Comparison of ENCODE assay signal across 1 cellular context in the genomic region with DNA sequence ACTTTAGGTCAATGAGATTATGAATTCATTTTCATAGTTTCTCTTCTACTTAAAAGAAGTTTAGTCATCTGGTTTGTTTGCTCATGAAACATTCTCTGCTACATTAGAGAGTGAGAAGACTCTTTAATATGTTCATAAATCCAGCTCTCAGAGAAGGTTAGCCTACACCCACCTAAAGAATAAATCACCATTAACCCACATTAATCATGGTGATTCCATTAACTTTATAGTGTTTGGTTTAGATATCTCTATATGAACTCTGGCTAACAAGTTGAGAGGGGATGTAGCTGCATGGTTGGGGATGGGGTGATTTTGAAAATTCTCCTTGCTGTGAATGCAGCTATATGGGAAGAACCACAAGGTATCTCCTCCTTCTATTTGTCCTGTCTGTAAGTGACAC.
TF ChIP-seq lines count a peak whose summit lies in the region.

No MANE protein-coding gene starts in this region.

TF ChIP-seq in HepG2, 621 proteins besides CTCF, POLR2A, EP300 and RAD21 (continues in another document):
- TF ChIP-seq POLR2G (IDR thresholded peaks at IDR 0.05; ENCODE audit: low read depth, low read length) = no peak
- TF ChIP-seq, protein P1, sequence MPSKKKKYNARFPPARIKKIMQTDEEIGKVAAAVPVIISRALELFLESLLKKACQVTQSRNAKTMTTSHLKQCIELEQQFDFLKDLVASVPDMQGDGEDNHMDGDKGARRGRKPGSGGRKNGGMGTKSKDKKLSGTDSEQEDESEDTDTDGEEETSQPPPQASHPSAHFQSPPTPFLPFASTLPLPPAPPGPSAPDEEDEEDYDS (CRISPR knock-in tag; IDR thresholded peaks at IDR 0.05) = 0 out of 2 replicates have a peak, but pooled peaks have one; percentile 30
- no peak for TF ChIP-seq EEA1 (CRISPR knock-in tag; IDR thresholded peaks at IDR 0.05; ENCODE audit: borderline replicate concordance)
- no peak for TF ChIP-seq ZNF552 (CRISPR knock-in tag; IDR thresholded peaks at IDR 0.05; ENCODE audit: borderline replicate concordance)
- TF ChIP-seq, protein P2, sequence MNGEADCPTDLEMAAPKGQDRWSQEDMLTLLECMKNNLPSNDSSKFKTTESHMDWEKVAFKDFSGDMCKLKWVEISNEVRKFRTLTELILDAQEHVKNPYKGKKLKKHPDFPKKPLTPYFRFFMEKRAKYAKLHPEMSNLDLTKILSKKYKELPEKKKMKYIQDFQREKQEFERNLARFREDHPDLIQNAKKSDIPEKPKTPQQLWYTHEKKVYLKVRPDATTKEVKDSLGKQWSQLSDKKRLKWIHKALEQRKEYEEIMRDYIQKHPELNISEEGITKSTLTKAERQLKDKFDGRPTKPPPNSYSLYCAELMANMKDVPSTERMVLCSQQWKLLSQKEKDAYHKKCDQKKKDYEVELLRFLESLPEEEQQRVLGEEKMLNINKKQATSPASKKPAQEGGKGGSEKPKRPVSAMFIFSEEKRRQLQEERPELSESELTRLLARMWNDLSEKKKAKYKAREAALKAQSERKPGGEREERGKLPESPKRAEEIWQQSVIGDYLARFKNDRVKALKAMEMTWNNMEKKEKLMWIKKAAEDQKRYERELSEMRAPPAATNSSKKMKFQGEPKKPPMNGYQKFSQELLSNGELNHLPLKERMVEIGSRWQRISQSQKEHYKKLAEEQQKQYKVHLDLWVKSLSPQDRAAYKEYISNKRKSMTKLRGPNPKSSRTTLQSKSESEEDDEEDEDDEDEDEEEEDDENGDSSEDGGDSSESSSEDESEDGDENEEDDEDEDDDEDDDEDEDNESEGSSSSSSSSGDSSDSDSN (CRISPR knock-in tag; IDR thresholded peaks at IDR 0.05) = no peak
- TF ChIP-seq XRCC5 (optimal IDR thresholded peaks at IDR 0.05; ENCODE audit: low read length) = no peak
- no peak for TF ChIP-seq ZNF17 (CRISPR knock-in tag; IDR thresholded peaks at IDR 0.05)
- TF ChIP-seq ARID2 (CRISPR knock-in tag; IDR thresholded peaks at IDR 0.05; ENCODE audit: borderline replicate concordance) = no peak
- TF ChIP-seq ISX (CRISPR knock-in tag; conservative IDR thresholded peaks at IDR 0.05) = no peak
- TF ChIP-seq TEAD2 (CRISPR knock-in tag; IDR thresholded peaks at IDR 0.05) = no peak
- no peak for TF ChIP-seq ZNF264 (CRISPR knock-in tag; IDR thresholded peaks at IDR 0.05)
- no peak for TF ChIP-seq ZNF589 (CRISPR knock-in tag; conservative IDR thresholded peaks at IDR 0.05)
- TF ChIP-seq CENPT (CRISPR knock-in tag; IDR thresholded peaks at IDR 0.05; ENCODE audit: low read depth) = no peak
- TF ChIP-seq POLR2AphosphoS5 (IDR thresholded peaks at IDR 0.05; ENCODE audit: low read depth, low read length) = peak; percentile 52; the same call in 1 of the 2 replicates
- TF ChIP-seq CCAR2 (optimal IDR thresholded peaks at IDR 0.05; ENCODE audit: low read depth, low read length) = no peak
- TF ChIP-seq KDM5A (IDR thresholded peaks at IDR 0.05; ENCODE audit: borderline replicate concordance, low read length) = no peak
- TF ChIP-seq, protein P3, sequence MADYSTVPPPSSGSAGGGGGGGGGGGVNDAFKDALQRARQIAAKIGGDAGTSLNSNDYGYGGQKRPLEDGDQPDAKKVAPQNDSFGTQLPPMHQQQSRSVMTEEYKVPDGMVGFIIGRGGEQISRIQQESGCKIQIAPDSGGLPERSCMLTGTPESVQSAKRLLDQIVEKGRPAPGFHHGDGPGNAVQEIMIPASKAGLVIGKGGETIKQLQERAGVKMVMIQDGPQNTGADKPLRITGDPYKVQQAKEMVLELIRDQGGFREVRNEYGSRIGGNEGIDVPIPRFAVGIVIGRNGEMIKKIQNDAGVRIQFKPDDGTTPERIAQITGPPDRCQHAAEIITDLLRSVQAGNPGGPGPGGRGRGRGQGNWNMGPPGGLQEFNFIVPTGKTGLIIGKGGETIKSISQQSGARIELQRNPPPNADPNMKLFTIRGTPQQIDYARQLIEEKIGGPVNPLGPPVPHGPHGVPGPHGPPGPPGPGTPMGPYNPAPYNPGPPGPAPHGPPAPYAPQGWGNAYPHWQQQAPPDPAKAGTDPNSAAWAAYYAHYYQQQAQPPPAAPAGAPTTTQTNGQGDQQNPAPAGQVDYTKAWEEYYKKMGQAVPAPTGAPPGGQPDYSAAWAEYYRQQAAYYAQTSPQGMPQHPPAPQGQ (CRISPR knock-in tag; IDR thresholded peaks at IDR 0.05; ENCODE audit: borderline replicate concordance) = peak; percentile 87; the same call in 1 of the 2 replicates
- TF ChIP-seq ZNF224 (CRISPR knock-in tag; IDR thresholded peaks at IDR 0.05) = no peak
- TF ChIP-seq, protein P4, sequence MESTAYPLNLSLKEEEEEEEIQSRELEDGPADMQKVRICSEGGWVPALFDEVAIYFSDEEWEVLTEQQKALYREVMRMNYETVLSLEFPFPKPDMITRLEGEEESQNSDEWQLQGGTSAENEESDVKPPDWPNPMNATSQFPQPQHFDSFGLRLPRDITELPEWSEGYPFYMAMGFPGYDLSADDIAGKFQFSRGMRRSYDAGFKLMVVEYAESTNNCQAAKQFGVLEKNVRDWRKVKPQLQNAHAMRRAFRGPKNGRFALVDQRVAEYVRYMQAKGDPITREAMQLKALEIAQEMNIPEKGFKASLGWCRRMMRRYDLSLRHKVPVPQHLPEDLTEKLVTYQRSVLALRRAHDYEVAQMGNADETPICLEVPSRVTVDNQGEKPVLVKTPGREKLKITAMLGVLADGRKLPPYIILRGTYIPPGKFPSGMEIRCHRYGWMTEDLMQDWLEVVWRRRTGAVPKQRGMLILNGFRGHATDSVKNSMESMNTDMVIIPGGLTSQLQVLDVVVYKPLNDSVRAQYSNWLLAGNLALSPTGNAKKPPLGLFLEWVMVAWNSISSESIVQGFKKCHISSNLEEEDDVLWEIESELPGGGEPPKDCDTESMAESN (CRISPR knock-in tag; conservative IDR thresholded peaks at IDR 0.05) = no peak
- no peak for TF ChIP-seq ZNF44 (CRISPR knock-in tag; IDR thresholded peaks at IDR 0.05)
- TF ChIP-seq, protein P5, sequence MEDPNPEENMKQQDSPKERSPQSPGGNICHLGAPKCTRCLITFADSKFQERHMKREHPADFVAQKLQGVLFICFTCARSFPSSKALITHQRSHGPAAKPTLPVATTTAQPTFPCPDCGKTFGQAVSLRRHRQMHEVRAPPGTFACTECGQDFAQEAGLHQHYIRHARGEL (CRISPR knock-in tag; IDR thresholded peaks at IDR 0.05) = no peak
- TF ChIP-seq, protein P6, sequence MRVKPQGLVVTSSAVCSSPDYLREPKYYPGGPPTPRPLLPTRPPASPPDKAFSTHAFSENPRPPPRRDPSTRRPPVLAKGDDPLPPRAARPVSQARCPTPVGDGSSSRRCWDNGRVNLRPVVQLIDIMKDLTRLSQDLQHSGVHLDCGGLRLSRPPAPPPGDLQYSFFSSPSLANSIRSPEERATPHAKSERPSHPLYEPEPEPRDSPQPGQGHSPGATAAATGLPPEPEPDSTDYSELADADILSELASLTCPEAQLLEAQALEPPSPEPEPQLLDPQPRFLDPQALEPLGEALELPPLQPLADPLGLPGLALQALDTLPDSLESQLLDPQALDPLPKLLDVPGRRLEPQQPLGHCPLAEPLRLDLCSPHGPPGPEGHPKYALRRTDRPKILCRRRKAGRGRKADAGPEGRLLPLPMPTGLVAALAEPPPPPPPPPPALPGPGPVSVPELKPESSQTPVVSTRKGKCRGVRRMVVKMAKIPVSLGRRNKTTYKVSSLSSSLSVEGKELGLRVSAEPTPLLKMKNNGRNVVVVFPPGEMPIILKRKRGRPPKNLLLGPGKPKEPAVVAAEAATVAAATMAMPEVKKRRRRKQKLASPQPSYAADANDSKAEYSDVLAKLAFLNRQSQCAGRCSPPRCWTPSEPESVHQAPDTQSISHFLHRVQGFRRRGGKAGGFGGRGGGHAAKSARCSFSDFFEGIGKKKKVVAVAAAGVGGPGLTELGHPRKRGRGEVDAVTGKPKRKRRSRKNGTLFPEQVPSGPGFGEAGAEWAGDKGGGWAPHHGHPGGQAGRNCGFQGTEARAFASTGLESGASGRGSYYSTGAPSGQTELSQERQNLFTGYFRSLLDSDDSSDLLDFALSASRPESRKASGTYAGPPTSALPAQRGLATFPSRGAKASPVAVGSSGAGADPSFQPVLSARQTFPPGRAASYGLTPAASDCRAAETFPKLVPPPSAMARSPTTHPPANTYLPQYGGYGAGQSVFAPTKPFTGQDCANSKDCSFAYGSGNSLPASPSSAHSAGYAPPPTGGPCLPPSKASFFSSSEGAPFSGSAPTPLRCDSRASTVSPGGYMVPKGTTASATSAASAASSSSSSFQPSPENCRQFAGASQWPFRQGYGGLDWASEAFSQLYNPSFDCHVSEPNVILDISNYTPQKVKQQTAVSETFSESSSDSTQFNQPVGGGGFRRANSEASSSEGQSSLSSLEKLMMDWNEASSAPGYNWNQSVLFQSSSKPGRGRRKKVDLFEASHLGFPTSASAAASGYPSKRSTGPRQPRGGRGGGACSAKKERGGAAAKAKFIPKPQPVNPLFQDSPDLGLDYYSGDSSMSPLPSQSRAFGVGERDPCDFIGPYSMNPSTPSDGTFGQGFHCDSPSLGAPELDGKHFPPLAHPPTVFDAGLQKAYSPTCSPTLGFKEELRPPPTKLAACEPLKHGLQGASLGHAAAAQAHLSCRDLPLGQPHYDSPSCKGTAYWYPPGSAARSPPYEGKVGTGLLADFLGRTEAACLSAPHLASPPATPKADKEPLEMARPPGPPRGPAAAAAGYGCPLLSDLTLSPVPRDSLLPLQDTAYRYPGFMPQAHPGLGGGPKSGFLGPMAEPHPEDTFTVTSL (CRISPR knock-in tag; IDR thresholded peaks at IDR 0.05; ENCODE audit: borderline replicate concordance) = no peak
- TF ChIP-seq, protein P7, sequence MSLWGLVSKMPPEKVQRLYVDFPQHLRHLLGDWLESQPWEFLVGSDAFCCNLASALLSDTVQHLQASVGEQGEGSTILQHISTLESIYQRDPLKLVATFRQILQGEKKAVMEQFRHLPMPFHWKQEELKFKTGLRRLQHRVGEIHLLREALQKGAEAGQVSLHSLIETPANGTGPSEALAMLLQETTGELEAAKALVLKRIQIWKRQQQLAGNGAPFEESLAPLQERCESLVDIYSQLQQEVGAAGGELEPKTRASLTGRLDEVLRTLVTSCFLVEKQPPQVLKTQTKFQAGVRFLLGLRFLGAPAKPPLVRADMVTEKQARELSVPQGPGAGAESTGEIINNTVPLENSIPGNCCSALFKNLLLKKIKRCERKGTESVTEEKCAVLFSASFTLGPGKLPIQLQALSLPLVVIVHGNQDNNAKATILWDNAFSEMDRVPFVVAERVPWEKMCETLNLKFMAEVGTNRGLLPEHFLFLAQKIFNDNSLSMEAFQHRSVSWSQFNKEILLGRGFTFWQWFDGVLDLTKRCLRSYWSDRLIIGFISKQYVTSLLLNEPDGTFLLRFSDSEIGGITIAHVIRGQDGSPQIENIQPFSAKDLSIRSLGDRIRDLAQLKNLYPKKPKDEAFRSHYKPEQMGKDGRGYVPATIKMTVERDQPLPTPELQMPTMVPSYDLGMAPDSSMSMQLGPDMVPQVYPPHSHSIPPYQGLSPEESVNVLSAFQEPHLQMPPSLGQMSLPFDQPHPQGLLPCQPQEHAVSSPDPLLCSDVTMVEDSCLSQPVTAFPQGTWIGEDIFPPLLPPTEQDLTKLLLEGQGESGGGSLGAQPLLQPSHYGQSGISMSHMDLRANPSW (CRISPR knock-in tag; IDR thresholded peaks at IDR 0.05; ENCODE audit: borderline replicate concordance) = no peak
- TF ChIP-seq, protein P8, sequence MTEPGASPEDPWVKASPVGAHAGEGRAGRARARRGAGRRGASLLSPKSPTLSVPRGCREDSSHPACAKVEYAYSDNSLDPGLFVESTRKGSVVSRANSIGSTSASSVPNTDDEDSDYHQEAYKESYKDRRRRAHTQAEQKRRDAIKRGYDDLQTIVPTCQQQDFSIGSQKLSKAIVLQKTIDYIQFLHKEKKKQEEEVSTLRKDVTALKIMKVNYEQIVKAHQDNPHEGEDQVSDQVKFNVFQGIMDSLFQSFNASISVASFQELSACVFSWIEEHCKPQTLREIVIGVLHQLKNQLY (CRISPR knock-in tag; IDR thresholded peaks at IDR 0.05) = no peak
- TF ChIP-seq, protein P9, sequence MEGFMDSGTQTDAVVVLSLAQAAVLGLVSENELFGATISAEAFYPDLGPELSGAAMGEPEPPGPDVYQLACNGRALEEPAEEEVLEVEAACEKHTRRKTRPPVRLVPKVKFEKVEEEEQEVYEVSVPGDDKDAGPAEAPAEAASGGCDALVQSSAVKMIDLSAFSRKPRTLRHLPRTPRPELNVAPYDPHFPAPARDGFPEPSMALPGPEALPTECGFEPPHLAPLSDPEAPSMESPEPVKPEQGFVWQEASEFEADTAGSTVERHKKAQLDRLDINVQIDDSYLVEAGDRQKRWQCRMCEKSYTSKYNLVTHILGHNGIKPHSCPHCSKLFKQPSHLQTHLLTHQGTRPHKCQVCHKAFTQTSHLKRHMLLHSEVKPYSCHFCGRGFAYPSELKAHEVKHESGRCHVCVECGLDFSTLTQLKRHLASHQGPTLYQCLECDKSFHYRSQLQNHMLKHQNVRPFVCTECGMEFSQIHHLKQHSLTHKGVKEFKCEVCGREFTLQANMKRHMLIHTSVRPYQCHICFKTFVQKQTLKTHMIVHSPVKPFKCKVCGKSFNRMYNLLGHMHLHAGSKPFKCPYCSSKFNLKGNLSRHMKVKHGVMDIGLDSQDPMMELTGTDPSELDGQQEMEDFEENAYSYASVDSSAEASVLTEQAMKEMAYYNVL (CRISPR knock-in tag; IDR thresholded peaks at IDR 0.05; ENCODE audit: borderline replicate concordance) = no peak
- TF ChIP-seq NAIF1 (CRISPR knock-in tag; IDR thresholded peaks at IDR 0.05; ENCODE audit: borderline replicate concordance) = no peak
- TF ChIP-seq HDAC1 (CRISPR knock-in tag; IDR thresholded peaks at IDR 0.05) = no peak
- TF ChIP-seq ZNF839 (CRISPR knock-in tag; IDR thresholded peaks at IDR 0.05; ENCODE audit: borderline replicate concordance) = no peak
- TF ChIP-seq, protein P10, sequence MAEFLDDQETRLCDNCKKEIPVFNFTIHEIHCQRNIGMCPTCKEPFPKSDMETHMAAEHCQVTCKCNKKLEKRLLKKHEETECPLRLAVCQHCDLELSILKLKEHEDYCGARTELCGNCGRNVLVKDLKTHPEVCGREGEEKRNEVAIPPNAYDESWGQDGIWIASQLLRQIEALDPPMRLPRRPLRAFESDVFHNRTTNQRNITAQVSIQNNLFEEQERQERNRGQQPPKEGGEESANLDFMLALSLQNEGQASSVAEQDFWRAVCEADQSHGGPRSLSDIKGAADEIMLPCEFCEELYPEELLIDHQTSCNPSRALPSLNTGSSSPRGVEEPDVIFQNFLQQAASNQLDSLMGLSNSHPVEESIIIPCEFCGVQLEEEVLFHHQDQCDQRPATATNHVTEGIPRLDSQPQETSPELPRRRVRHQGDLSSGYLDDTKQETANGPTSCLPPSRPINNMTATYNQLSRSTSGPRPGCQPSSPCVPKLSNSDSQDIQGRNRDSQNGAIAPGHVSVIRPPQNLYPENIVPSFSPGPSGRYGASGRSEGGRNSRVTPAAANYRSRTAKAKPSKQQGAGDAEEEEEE (CRISPR knock-in tag; IDR thresholded peaks at IDR 0.05; ENCODE audit: borderline replicate concordance) = no peak
- TF ChIP-seq NCOA2 (CRISPR knock-in tag; IDR thresholded peaks at IDR 0.05) = 0 out of 2 replicates have a peak, but pooled peaks have one; percentile 21
- TF ChIP-seq FOXC1 (CRISPR knock-in tag; IDR thresholded peaks at IDR 0.05; ENCODE audit: borderline replicate concordance) = no peak
- TF ChIP-seq, protein P11, sequence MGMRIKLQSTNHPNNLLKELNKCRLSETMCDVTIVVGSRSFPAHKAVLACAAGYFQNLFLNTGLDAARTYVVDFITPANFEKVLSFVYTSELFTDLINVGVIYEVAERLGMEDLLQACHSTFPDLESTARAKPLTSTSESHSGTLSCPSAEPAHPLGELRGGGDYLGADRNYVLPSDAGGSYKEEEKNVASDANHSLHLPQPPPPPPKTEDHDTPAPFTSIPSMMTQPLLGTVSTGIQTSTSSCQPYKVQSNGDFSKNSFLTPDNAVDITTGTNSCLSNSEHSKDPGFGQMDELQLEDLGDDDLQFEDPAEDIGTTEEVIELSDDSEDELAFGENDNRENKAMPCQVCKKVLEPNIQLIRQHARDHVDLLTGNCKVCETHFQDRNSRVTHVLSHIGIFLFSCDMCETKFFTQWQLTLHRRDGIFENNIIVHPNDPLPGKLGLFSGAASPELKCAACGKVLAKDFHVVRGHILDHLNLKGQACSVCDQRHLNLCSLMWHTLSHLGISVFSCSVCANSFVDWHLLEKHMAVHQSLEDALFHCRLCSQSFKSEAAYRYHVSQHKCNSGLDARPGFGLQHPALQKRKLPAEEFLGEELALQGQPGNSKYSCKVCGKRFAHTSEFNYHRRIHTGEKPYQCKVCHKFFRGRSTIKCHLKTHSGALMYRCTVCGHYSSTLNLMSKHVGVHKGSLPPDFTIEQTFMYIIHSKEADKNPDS (CRISPR knock-in tag; IDR thresholded peaks at IDR 0.05) = no peak
